20 cellular contexts compared by ENCODE assay signal in genomic region chr9:81132318-81132717, GRCh38.
DNase-seq lines count a peak whose midpoint lies in the region; ATAC-seq lines count a peak whose summit lies in the region.
"Had no signal": no experiment of that assay in that cellular context is flagged by ENCODE, and none has a peak within 500 bp of the region (broad histone marks: within the 10 kb centered on the region; RNA-seq: fewer than 3 reads in every experiment).

No MANE protein-coding gene starts in this region.

- H3K36me3 ChIP-seq in adipocyte (ENCODE audit: control insufficient read depth, insufficient read depth, low read length, severe bottlenecking), result no peaks in the 10 kb centered on the region
- H3K36me3 ChIP-seq: ovary, right lobe of liver had no signal

- DNase-seq in ELR (ENCODE audit: low read depth) (peak; percentile 34), M059J (ENCODE audit: low read depth) (peak; percentile 84), adipocyte (ENCODE audit: low read depth) (peak; percentile 26), iris pigment epithelial cell (ENCODE audit: low read depth) (peak; percentile 84), NCI-H69 (lab: John Stamatoyannopoulos, UW) (no peak), C1 segment of cervical spinal cord (lab: John Stamatoyannopoulos, UW) (no peak)
- DNase-seq in activated CD4-positive, alpha-beta T cell treated with anti-CD3 and anti-CD28 coated beads, Interleukin-2, amount 50 U/mL, for 1 hour, result no peak
- DNase-seq: activated CD4-positive, alpha-beta T cell treated with anti-CD3 and anti-CD28 coated beads, Interleukin-2, amount 50 U/mL, for 48 hours; DMS79 treated with DMSO at 0.1 percent for 48 hours; H7; naive thymus-derived CD8-positive, alpha-beta T cell; NCI-H1092 treated with DMSO at 0.1 percent for 48 hours; NCI-H2029 treated with DMSO at 0.1 percent for 48 hours; NCI-H510A; ovary; right lobe of liver; Right ventricle myocardium superior; stimulated activated naive B cell treated with anti-CD40 and anti-IgM and Interleukin-4, amounts not matched to agents 10 μg/mL and 1 μg/mL and 100 μg/mL, for 72 hours; T-cell had no signal

- H3K27me3 ChIP-seq in adipocyte (replicated peaks; ENCODE audit: control insufficient read depth, insufficient read depth, low read length), result no peaks in the 10 kb centered on the region
- H3K27me3 ChIP-seq: ovary, right lobe of liver had no signal

- no peaks in the 10 kb centered on the region for H3K9me3 ChIP-seq in adipocyte (ENCODE audit: control insufficient read depth, low read length)
- H3K9me3 ChIP-seq: ovary, right lobe of liver had no signal

- ATAC-seq in HG02623 (IDR thresholded peaks at IDR 0.05; ENCODE audit: unreplicated experiment), result no peak
- ATAC-seq: naive thymus-derived CD8-positive, alpha-beta T cell; right lobe of liver; stimulated activated naive B cell treated with anti-CD40 and anti-IgM and Interleukin-4, amounts not matched to agents 10 μg/mL and 1 μg/mL and 100 μg/mL, for 72 hours; T-cell had no signal

- H3K4me3 ChIP-seq in adipocyte (ENCODE audit: low read length), result no peak overlapping the region
- H3K4me3 ChIP-seq: ovary, right lobe of liver had no signal

- H3K9ac ChIP-seq in adipocyte (ENCODE audit: low read length), result no peak overlapping the region

- H3K4me1 ChIP-seq in adipocyte (ENCODE audit: control insufficient read depth, insufficient read depth, low read length), result no peaks in the 10 kb centered on the region
- H3K4me1 ChIP-seq: right lobe of liver had no signal

Comparison
In these comparisons a context has a peak if more than half of its experiments do, and no peak if none do; other contexts are left out.
1. DNase-seq: peak in ELR (single experiment), M059J (single experiment), adipocyte (single experiment) and iris pigment epithelial cell (single experiment); none in activated CD4-positive, alpha-beta T cell treated with anti-CD3 and anti-CD28 coated beads, Interleukin-2, amount 50 U/mL, for 1 hour (single experiment), NCI-H69 (single experiment) and C1 segment of cervical spinal cord (0 of 14).